12 cellular contexts compared by ENCODE assay signal in the genomic region with DNA sequence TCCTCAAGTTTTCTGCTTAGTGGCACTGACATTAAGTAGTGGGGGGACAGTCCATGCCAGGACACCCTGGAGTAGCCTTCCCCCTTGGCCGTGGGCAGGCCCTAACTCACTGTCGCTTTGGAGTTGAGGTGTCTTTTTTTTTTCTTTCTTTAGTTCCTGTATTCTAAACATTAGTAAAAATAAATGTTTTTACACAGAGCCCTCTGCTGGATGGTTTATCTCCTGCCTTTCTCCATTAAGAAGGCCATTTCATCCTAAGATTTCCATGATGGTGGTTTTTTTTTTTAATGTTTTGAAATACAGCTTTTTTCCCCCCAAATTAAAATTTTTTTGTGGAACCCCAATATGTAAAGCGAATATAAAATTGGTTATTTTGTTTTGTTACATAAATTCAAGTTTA. TPM values are rescaled to one million over a fixed set of nuclear protein-coding genes. Genes with fewer than 3 reads are reported as not detected.
DNase-seq lines count a peak whose midpoint lies in the region; ATAC-seq, FAIRE-seq and TF ChIP-seq lines count a peak whose summit lies in the region.
"Had no signal": no experiment of that assay in that cellular context is flagged by ENCODE, and none has a peak within 500 bp of the region (broad histone marks: within the 10 kb centered on the region; RNA-seq: fewer than 3 reads in every experiment).

No MANE protein-coding gene starts in this region.

- BruUV-seq in GM12878 (replicated peaks; lab: Mats Ljungman, UMichigan): no TSS peak

- CTCF ChIA-PET in GM12878 (lab: Yijun Ruan, JAX): interaction anchor here (0.8 to 1.8 kb wide), 10 partner anchors 9 to 165 kb away, joined by 3 to 6 read pairs (median 4); a partner anchor contains a TSS

- DNase-seq in DMS 273 (lab: John Stamatoyannopoulos, UW; ENCODE audit: unreplicated experiment): peak; percentile 31
- DNase-seq in DMS 273 treated with DMSO at 0.1 percent for 48 hours (lab: John Stamatoyannopoulos, UW): no peak
- no peak for DNase-seq in GM12878 (ENCODE audit: low read depth, low spot score)
- no peak for DNase-seq in nephron progenitor cell
- no peak for DNase-seq in activated CD8-positive, alpha-beta memory T cell treated with anti-CD3 and anti-CD28 coated beads, Interleukin-2, amount 50 U/mL, for 48 hours
- no peak for DNase-seq in ecto neural progenitor cell (ENCODE audit: low spot score)
- DNase-seq: 8988T; activated CD8-positive, alpha-beta memory T cell treated with anti-CD3 and anti-CD28 coated beads, Interleukin-2, amount 50 U/mL, for 4 hours; NCI-H2171 treated with DMSO at 0.1 percent for 48 hours had no signal

- POLR2A ChIA-PET in GM12878 (lab: Charles Lee): interaction anchor here (0.9 to 1.8 kb wide), 3 partner anchors 13 to 155 kb away, joined by 3 to 5 read pairs (median 4); no protein-coding TSS in a partner anchor

- no peak overlapping the region for H3K27ac ChIP-seq in GM12878 (ENCODE audit: control insufficient read depth, insufficient read depth)

- H4K20me1 ChIP-seq in GM12878 (ENCODE audit: control insufficient read depth, insufficient read depth): no peaks in the 10 kb centered on the region

- H3K27ac Mint-ChIP-seq in nephron progenitor cell: no peak overlapping the region

- RAD21 ChIA-PET in GM12878 (lab: Charles Lee; ENCODE audit: unreplicated experiment): interaction anchor here (0.6 to 2.5 kb wide), 4 partner anchors 19 to 127 kb away, joined by 3 to 9 read pairs (median 4); a partner anchor contains a TSS

- 0 out of 2 replicates have a peak, but pooled peaks have one; percentile 8 for TF ChIP-seq RAD21 in GM12878 (IDR thresholded peaks at IDR 0.05; ENCODE audit: insufficient read depth, low read depth, low read length)

- H3K9me3 Mint-ChIP-seq in nephron progenitor cell: no peaks in the 10 kb centered on the region

- H3K9me3 ChIP-seq in GM12878 (replicated peaks; ENCODE audit: control insufficient read depth, insufficient read depth, low read length): no peaks in the 10 kb centered on the region

- H2AFZ ChIP-seq in GM12878 (ENCODE audit: control insufficient read depth, low read depth, low read length): no peak overlapping the region

- H3K79me2 ChIP-seq in GM12878 (ENCODE audit: control insufficient read depth, insufficient read depth, low read length): no peaks in the 10 kb centered on the region

- H3K9ac ChIP-seq in GM12878 (ENCODE audit: control insufficient read depth, insufficient read depth, low read length): no peak overlapping the region

- H3K36me3 ChIP-seq in GM12878 (ENCODE audit: control insufficient read depth in 2 of 2, insufficient read depth in 2 of 2, low read length in 1 of 2): peaks cover 18 to 21% of the 10 kb centered on the region in 2 experiments

- in situ Hi-C loops in GM12878 (cut with MboI): no loop called here

- no peak overlapping the region for H3K4me3 ChIP-seq in GM12878

- peaks cover 29% of the 10 kb centered on the region for H3K36me3 Mint-ChIP-seq in nephron progenitor cell (ENCODE audit: low read depth)

- no peak for TF ChIP-seq POLR2A in GM12878 (IDR thresholded peaks at IDR 0.05; ENCODE audit: low read depth, low read length)

- peaks cover 31% of the 10 kb centered on the region for H3K27me3 Mint-ChIP-seq in nephron progenitor cell (ENCODE audit: low read depth, poor library complexity)

- TF ChIP-seq EP300 in GM12878 (IDR thresholded peaks at IDR 0.05; ENCODE audit: borderline replicate concordance in 1 of 2, control insufficient read depth in 1 of 2, low read depth in 2 of 2, low read length in 2 of 2): no peak

- TF ChIP-seq CTCF in LNCAP (IDR thresholded peaks at IDR 0.05) (peak; percentile 52), GM12878 (IDR thresholded peaks at IDR 0.05 in 2 of 3, conservative IDR thresholded peaks at IDR 0.05 in 1 of 3; ENCODE audit: control insufficient read depth in 2 of 3, extremely low read depth in 1 of 3, insufficient read depth in 1 of 3, low read depth in 3 of 3, low read length in 3 of 3) (peak in 1 of 3 experiments; percentile 21; a peak in 2 of 6 replicates), nephron progenitor cell (IDR thresholded peaks at IDR 0.05) (peak; percentile 20)

- SMC1A ChIA-PET in GM12878 (lab: Charles Lee; ENCODE audit: uncharacterized antibody, unreplicated experiment): interaction anchor here (0.7 to 1.6 kb wide), 4 partner anchors 14 to 78 kb away, joined by 3 to 8 read pairs (median 3); no protein-coding TSS in a partner anchor

- no peak for FAIRE-seq in GM12878 (lab: Jason Lieb, UNC)

- intact Hi-C loops in GM12878 (cut with micrococcal nuclease; ENCODE audit: unreplicated experiment): no loop called here

- peaks cover 33% of the 10 kb centered on the region for H3K4me1 Mint-ChIP-seq in nephron progenitor cell

- ATAC-seq in GM12878 (no peak), GM18502 (IDR thresholded peaks at IDR 0.05; ENCODE audit: poor library complexity, unreplicated experiment) (no peak)
- ATAC-seq: esophagus mucosa had no signal

- H3K4me2 ChIP-seq in GM12878 (ENCODE audit: control insufficient read depth, insufficient read depth): no peak overlapping the region

- H3K27me3 ChIP-seq in GM12878 (replicated peaks in 1 of 2; ENCODE audit: control insufficient read depth in 2 of 2, insufficient read depth in 2 of 2, low read length in 1 of 2): 0 out of 4 replicates have a peak, but pooled peaks cover 0 to 3% of the 10 kb centered on the region in 2 experiments

- peaks cover 4% of the 10 kb centered on the region for H3K4me1 ChIP-seq in GM12878 (ENCODE audit: control insufficient read depth, insufficient read depth, low read length)

- H3K4me3 Mint-ChIP-seq in nephron progenitor cell: no peak overlapping the region

- 96% methylated on average over 3 of the region's 3 CpGs for WGBS in GM12878 (ENCODE audit: insufficient coverage, insufficient replicate concordance, low lambda C conversion rate, missing lambda C conversion rate)

RNA-seq across cellular contexts. Expression of a gene that starts 1.8 kb away (rescaled TPM):
- total RNA-seq in GM12878 (2013; cell fraction: nucleolus; rRNA removed): 0.79 and 1.3 TPM in 2 replicates
- total RNA-seq in GM12878 (2014; rRNA removed) (1.3 and 1.4 TPM in 2 replicates), GM12878 (2014; rRNA removed; fragmentation: Illumina TruSeq; extraction: Trizol) (0.18 and 0.49 TPM in 2 replicates), GM12878 (2021) (1.2 and 1.3 TPM in 2 replicates)
- polyA plus RNA-seq in GM12878 (2011; ENCODE audit: low read depth): 0.33 TPM
- polyA plus RNA-seq in GM12878 (2011; rRNA removed) (0.20 and 0.41 TPM in 2 replicates), GM12878 (2014; fragmentation: Illumina TruSeq; extraction: Trizol) (0.25 and 0.52 TPM in 2 replicates), GM12878 (2014; fragmentation: Nextera tagmentation; extraction: Ambion mirVana) (under 1 TPM; 0.13 TPM), GM12878 (2014; rRNA removed) (0.66 and 1.00 TPM in 2 replicates), GM12878 (2016; fragmentation: Nextera tagmentation; extraction: Ambion mirVana) (under 1 TPM; 0.64 to 0.95 TPM)
- polyA plus RNA-seq in GM12878 (2011; cell fraction: cytosol; rRNA removed): 0.37 and 0.59 TPM in 2 replicates
- 0.96 and 1.4 TPM in 2 replicates for polyA plus RNA-seq in GM12878 (2011; cell fraction: nucleus; rRNA removed)
- polyA plus RNA-seq in GM12878 (2012): 0.50 and 0.94 TPM in 2 replicates
- polyA minus RNA-seq in GM12878 (2011; rRNA and poly(A)+ RNA removed): 0.44 and 0.82 TPM in 2 replicates
- not detected in 2 replicates for polyA minus RNA-seq in GM12878 (2011; cell fraction: cytosol; rRNA and poly(A)+ RNA removed)
- polyA minus RNA-seq in GM12878 (2011; cell fraction: nucleus; rRNA and poly(A)+ RNA removed): 0.24 and 0.67 TPM in 2 replicates

RNA-seq across cellular contexts. Expression of a gene that starts 19.1 kb away (rescaled TPM):
- 54.0 and 61.9 TPM in 2 replicates for total RNA-seq in GM12878 (2013; cell fraction: nucleolus; rRNA removed)
- total RNA-seq in GM12878 (2014; rRNA removed) (34.0 and 36.2 TPM in 2 replicates), GM12878 (2014; rRNA removed; fragmentation: Illumina TruSeq; extraction: Trizol) (27.5 and 27.9 TPM in 2 replicates), GM12878 (2021) (49.2 and 57.3 TPM in 2 replicates)
- polyA plus RNA-seq in GM12878 (2011; ENCODE audit: low read depth): 20.0 TPM
- polyA plus RNA-seq in GM12878 (2011; rRNA removed) (24.3 and 29.4 TPM in 2 replicates), GM12878 (2014; fragmentation: Illumina TruSeq; extraction: Trizol) (44.0 and 54.1 TPM in 2 replicates), GM12878 (2014; fragmentation: Nextera tagmentation; extraction: Ambion mirVana) (10 to 100 TPM; 14.7 to 15.0 TPM), GM12878 (2014; rRNA removed) (32.0 and 33.1 TPM in 2 replicates), GM12878 (2016; fragmentation: Nextera tagmentation; extraction: Ambion mirVana) (10 to 100 TPM; 56.8 to 60.0 TPM)
- polyA plus RNA-seq in GM12878 (2011; cell fraction: cytosol; rRNA removed): 40.3 and 53.9 TPM in 2 replicates
- 79.8 and 81.5 TPM in 2 replicates for polyA plus RNA-seq in GM12878 (2011; cell fraction: nucleus; rRNA removed)
- 37.2 and 38.7 TPM in 2 replicates for polyA plus RNA-seq in GM12878 (2012)
- 28.1 and 45.1 TPM in 2 replicates for polyA minus RNA-seq in GM12878 (2011; rRNA and poly(A)+ RNA removed)
- polyA minus RNA-seq in GM12878 (2011; cell fraction: cytosol; rRNA and poly(A)+ RNA removed): 15.8 and 23.3 TPM in 2 replicates
- 19.9 and 34.4 TPM in 2 replicates for polyA minus RNA-seq in GM12878 (2011; cell fraction: nucleus; rRNA and poly(A)+ RNA removed)

RNA-seq across cellular contexts. Expression of a gene that starts 29.7 kb away (rescaled TPM):
- total RNA-seq in GM12878 (2013; cell fraction: nucleolus; rRNA removed): 23.1 and 23.7 TPM in 2 replicates
- total RNA-seq in GM12878 (2014; rRNA removed) (19.4 and 22.8 TPM in 2 replicates), GM12878 (2014; rRNA removed; fragmentation: Illumina TruSeq; extraction: Trizol) (10.8 and 13.1 TPM in 2 replicates), GM12878 (2021) (28.6 and 29.1 TPM in 2 replicates)
- polyA plus RNA-seq in GM12878 (2011; ENCODE audit: low read depth): 10.7 TPM
- polyA plus RNA-seq in GM12878 (2011; rRNA removed) (9.2 and 15.4 TPM in 2 replicates), GM12878 (2014; fragmentation: Illumina TruSeq; extraction: Trizol) (15.5 and 17.8 TPM in 2 replicates), GM12878 (2014; fragmentation: Nextera tagmentation; extraction: Ambion mirVana) (1 to 10 TPM; 4.1 to 9.7 TPM), GM12878 (2014; rRNA removed) (33.7 and 35.5 TPM in 2 replicates), GM12878 (2016; fragmentation: Nextera tagmentation; extraction: Ambion mirVana) (10 to 100 TPM; 31.0 to 35.2 TPM)
- 20.7 and 25.7 TPM in 2 replicates for polyA plus RNA-seq in GM12878 (2011; cell fraction: cytosol; rRNA removed)
- 46.7 and 57.3 TPM in 2 replicates for polyA plus RNA-seq in GM12878 (2011; cell fraction: nucleus; rRNA removed)
- polyA plus RNA-seq in GM12878 (2012): 17.8 and 25.4 TPM in 2 replicates
- polyA minus RNA-seq in GM12878 (2011; rRNA and poly(A)+ RNA removed): 3.9 and 9.1 TPM in 2 replicates
- 1.9 and 4.7 TPM in 2 replicates for polyA minus RNA-seq in GM12878 (2011; cell fraction: cytosol; rRNA and poly(A)+ RNA removed)
- 6.6 and 8.6 TPM in 2 replicates for polyA minus RNA-seq in GM12878 (2011; cell fraction: nucleus; rRNA and poly(A)+ RNA removed)

RNA-seq across cellular contexts. Expression of a gene that starts 33.7 kb away (rescaled TPM):
- total RNA-seq in GM12878 (2013; cell fraction: nucleolus; rRNA removed): 52.5 and 60.5 TPM in 2 replicates
- total RNA-seq in GM12878 (2014; rRNA removed) (40.9 and 47.5 TPM in 2 replicates), GM12878 (2014; rRNA removed; fragmentation: Illumina TruSeq; extraction: Trizol) (12.2 and 14.3 TPM in 2 replicates), GM12878 (2021) (65.1 and 69.4 TPM in 2 replicates)
- 8.2 TPM for polyA plus RNA-seq in GM12878 (2011; ENCODE audit: low read depth)
- polyA plus RNA-seq in GM12878 (2011; rRNA removed) (8.0 and 18.4 TPM in 2 replicates), GM12878 (2014; fragmentation: Illumina TruSeq; extraction: Trizol) (6.6 and 14.0 TPM in 2 replicates), GM12878 (2014; fragmentation: Nextera tagmentation; extraction: Ambion mirVana) (1 to 10 TPM; 8.3 TPM), GM12878 (2014; rRNA removed) (53.8 and 55.9 TPM in 2 replicates), GM12878 (2016; fragmentation: Nextera tagmentation; extraction: Ambion mirVana) (10 to 100 TPM; 37.7 to 42.4 TPM)
- 28.1 and 42.6 TPM in 2 replicates for polyA plus RNA-seq in GM12878 (2011; cell fraction: cytosol; rRNA removed)
- polyA plus RNA-seq in GM12878 (2011; cell fraction: nucleus; rRNA removed): 58.9 and 140 TPM in 2 replicates
- 14.9 and 21.0 TPM in 2 replicates for polyA plus RNA-seq in GM12878 (2012)
- polyA minus RNA-seq in GM12878 (2011; rRNA and poly(A)+ RNA removed): 26.0 and 32.5 TPM in 2 replicates
- polyA minus RNA-seq in GM12878 (2011; cell fraction: cytosol; rRNA and poly(A)+ RNA removed): 21.4 and 21.8 TPM in 2 replicates
- polyA minus RNA-seq in GM12878 (2011; cell fraction: nucleus; rRNA and poly(A)+ RNA removed): 33.6 and 61.0 TPM in 2 replicates

RNA-seq across cellular contexts. Expression of a gene that starts 38.1 kb away (rescaled TPM):
- total RNA-seq in GM12878 (2013; cell fraction: nucleolus; rRNA removed): 3.5 and 4.6 TPM in 2 replicates
- 0.44 TPM in 1 of 2 replicates, not detected in the other for total RNA-seq in GM12878 (2014; rRNA removed)
- 0.23 TPM in 1 of 2 replicates, not detected in the other for total RNA-seq in GM12878 (2014; rRNA removed; fragmentation: Illumina TruSeq; extraction: Trizol)
- 0.66 and 1.2 TPM in 2 replicates for total RNA-seq in GM12878 (2021)
- polyA plus RNA-seq in GM12878 (2011; ENCODE audit: low read depth): 0.13 TPM
- 0.03 TPM in 1 of 2 replicates, not detected in the other for polyA plus RNA-seq in GM12878 (2011; rRNA removed)
- polyA plus RNA-seq in GM12878 (2011; cell fraction: cytosol; rRNA removed): 0.08 TPM in 1 of 2 replicates, not detected in the other
- polyA plus RNA-seq in GM12878 (2011; cell fraction: nucleus; rRNA removed): 0.41 and 0.58 TPM in 2 replicates
- 0.88 and 1.3 TPM in 2 replicates for polyA plus RNA-seq in GM12878 (2012)
- 0.06 TPM in 1 of 2 replicates, not detected in the other for polyA plus RNA-seq in GM12878 (2014; fragmentation: Illumina TruSeq; extraction: Trizol)
- under 1 TPM in 1 of 2 experiments, not detected in 1; 0.07 TPM for polyA plus RNA-seq in GM12878 (2014; fragmentation: Nextera tagmentation; extraction: Ambion mirVana)
- 0.12 and 0.41 TPM in 2 replicates for polyA plus RNA-seq in GM12878 (2014; rRNA removed)
- polyA plus RNA-seq in GM12878 (2016; fragmentation: Nextera tagmentation; extraction: Ambion mirVana): under 1 TPM; 0.09 to 0.13 TPM
- polyA minus RNA-seq in GM12878 (2011; rRNA and poly(A)+ RNA removed): 0.46 TPM in 1 of 2 replicates, not detected in the other
- polyA minus RNA-seq in GM12878 (2011; cell fraction: cytosol; rRNA and poly(A)+ RNA removed): 0.53 TPM in 1 of 2 replicates, not detected in the other
- polyA minus RNA-seq in GM12878 (2011; cell fraction: nucleus; rRNA and poly(A)+ RNA removed): 0.12 TPM in 1 of 2 replicates, not detected in the other
